ENCODE assay signal across 1 cellular context in the genomic region with DNA sequence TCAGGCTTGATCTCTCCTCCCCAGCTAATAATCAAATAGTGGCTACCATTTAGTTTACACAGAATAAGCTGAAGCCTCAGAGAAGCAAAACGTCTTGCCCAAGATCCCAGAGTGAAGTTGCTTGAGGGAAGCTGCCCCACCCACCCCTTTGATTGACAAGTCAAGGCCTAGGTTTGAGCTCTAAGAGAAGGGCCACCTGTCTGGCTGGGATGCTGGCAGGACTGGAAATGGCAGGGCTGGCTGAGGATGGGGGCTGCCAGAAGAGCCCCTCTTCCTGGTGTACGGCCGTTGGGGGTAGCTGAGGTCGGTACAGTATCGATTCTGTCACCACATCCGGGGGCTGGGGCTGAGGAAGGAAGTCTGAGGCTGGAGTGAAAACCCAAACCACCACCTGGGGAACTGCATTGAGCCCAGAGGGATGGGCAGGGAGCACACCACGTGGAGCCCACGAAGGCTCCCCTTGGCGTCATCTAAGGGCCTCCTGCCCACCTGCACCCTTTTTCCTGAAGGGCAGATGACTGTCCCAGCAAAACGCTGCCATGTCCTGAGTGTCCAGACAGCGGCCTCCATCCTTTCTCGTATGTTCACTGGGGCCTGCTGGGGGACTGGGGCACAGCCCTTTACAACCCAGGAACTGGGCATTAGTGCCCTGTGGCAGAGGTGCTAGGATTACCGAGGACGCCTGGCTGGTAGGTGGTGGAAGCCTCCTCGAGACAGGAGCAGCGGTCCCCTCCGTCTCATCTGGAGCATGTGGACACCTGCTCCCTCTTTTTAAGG.
TF ChIP-seq lines count a peak whose summit lies in the region.

No MANE protein-coding gene starts in this region.

TF ChIP-seq in GM12878, 131 proteins besides CTCF, POLR2A, EP300 and RAD21 (continued from another document):
- TF ChIP-seq, protein P1, sequence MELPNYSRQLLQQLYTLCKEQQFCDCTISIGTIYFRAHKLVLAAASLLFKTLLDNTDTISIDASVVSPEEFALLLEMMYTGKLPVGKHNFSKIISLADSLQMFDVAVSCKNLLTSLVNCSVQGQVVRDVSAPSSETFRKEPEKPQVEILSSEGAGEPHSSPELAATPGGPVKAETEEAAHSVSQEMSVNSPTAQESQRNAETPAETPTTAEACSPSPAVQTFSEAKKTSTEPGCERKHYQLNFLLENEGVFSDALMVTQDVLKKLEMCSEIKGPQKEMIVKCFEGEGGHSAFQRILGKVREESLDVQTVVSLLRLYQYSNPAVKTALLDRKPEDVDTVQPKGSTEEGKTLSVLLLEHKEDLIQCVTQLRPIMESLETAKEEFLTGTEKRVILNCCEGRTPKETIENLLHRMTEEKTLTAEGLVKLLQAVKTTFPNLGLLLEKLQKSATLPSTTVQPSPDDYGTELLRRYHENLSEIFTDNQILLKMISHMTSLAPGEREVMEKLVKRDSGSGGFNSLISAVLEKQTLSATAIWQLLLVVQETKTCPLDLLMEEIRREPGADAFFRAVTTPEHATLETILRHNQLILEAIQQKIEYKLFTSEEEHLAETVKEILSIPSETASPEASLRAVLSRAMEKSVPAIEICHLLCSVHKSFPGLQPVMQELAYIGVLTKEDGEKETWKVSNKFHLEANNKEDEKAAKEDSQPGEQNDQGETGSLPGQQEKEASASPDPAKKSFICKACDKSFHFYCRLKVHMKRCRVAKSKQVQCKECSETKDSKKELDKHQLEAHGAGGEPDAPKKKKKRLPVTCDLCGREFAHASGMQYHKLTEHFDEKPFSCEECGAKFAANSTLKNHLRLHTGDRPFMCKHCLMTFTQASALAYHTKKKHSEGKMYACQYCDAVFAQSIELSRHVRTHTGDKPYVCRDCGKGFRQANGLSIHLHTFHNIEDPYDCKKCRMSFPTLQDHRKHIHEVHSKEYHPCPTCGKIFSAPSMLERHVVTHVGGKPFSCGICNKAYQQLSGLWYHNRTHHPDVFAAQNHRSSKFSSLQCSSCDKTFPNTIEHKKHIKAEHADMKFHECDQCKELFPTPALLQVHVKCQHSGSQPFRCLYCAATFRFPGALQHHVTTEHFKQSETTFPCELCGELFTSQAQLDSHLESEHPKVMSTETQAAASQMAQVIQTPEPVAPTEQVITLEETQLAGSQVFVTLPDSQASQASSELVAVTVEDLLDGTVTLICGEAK (IDR thresholded peaks at IDR 0.05; ENCODE audit: borderline replicate concordance), result peak; percentile 71; the same call in 1 of the 2 replicates
- TF ChIP-seq HDAC6 (IDR thresholded peaks at IDR 0.05; ENCODE audit: unreplicated experiment) (no peak), NR2C2 (IDR thresholded peaks at IDR 0.05; ENCODE audit: borderline replicate concordance, control insufficient read depth, insufficient read length, low read depth) (no peak), IKZF2 (IDR thresholded peaks at IDR 0.05) (peak; percentile 64 to 76), IRF4 (IDR thresholded peaks at IDR 0.05; ENCODE audit: low read depth, low read length) (0 out of 2 replicates have a peak, but pooled peaks have one; percentile 8), MTA3 (IDR thresholded peaks at IDR 0.05; ENCODE audit: borderline replicate concordance, low read length) (peak; percentile 88; the same call in 1 of the 2 replicates), SMAD5 (IDR thresholded peaks at IDR 0.05; ENCODE audit: low read depth) (peak; percentile 62), MEF2B (IDR thresholded peaks at IDR 0.05; ENCODE audit: partially characterized antibody, poor library complexity, severe bottlenecking) (no peak), CBX5 (IDR thresholded peaks at IDR 0.05; ENCODE audit: low read depth) (no peak), YY1 (IDR thresholded peaks at IDR 0.05; ENCODE audit: low read depth, low read length) (peak; percentile 31; the same call in 1 of the 2 replicates), TBL1XR1 (IDR thresholded peaks at IDR 0.05; ENCODE audit: low read depth, low read length) (peak; percentile 47; the same call in 1 of the 2 replicates)
- TF ChIP-seq, protein P2, sequence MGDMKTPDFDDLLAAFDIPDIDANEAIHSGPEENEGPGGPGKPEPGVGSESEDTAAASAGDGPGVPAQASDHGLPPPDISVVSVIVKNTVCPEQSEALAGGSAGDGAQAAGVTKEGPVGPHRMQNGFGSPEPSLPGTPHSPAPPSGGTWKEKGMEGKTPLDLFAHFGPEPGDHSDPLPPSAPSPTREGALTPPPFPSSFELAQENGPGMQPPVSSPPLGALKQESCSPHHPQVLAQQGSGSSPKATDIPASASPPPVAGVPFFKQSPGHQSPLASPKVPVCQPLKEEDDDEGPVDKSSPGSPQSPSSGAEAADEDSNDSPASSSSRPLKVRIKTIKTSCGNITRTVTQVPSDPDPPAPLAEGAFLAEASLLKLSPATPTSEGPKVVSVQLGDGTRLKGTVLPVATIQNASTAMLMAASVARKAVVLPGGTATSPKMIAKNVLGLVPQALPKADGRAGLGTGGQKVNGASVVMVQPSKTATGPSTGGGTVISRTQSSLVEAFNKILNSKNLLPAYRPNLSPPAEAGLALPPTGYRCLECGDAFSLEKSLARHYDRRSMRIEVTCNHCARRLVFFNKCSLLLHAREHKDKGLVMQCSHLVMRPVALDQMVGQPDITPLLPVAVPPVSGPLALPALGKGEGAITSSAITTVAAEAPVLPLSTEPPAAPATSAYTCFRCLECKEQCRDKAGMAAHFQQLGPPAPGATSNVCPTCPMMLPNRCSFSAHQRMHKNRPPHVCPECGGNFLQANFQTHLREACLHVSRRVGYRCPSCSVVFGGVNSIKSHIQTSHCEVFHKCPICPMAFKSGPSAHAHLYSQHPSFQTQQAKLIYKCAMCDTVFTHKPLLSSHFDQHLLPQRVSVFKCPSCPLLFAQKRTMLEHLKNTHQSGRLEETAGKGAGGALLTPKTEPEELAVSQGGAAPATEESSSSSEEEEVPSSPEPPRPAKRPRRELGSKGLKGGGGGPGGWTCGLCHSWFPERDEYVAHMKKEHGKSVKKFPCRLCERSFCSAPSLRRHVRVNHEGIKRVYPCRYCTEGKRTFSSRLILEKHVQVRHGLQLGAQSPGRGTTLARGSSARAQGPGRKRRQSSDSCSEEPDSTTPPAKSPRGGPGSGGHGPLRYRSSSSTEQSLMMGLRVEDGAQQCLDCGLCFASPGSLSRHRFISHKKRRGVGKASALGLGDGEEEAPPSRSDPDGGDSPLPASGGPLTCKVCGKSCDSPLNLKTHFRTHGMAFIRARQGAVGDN (IDR thresholded peaks at IDR 0.05), result peak; percentile 83
- TF ChIP-seq, protein P3, sequence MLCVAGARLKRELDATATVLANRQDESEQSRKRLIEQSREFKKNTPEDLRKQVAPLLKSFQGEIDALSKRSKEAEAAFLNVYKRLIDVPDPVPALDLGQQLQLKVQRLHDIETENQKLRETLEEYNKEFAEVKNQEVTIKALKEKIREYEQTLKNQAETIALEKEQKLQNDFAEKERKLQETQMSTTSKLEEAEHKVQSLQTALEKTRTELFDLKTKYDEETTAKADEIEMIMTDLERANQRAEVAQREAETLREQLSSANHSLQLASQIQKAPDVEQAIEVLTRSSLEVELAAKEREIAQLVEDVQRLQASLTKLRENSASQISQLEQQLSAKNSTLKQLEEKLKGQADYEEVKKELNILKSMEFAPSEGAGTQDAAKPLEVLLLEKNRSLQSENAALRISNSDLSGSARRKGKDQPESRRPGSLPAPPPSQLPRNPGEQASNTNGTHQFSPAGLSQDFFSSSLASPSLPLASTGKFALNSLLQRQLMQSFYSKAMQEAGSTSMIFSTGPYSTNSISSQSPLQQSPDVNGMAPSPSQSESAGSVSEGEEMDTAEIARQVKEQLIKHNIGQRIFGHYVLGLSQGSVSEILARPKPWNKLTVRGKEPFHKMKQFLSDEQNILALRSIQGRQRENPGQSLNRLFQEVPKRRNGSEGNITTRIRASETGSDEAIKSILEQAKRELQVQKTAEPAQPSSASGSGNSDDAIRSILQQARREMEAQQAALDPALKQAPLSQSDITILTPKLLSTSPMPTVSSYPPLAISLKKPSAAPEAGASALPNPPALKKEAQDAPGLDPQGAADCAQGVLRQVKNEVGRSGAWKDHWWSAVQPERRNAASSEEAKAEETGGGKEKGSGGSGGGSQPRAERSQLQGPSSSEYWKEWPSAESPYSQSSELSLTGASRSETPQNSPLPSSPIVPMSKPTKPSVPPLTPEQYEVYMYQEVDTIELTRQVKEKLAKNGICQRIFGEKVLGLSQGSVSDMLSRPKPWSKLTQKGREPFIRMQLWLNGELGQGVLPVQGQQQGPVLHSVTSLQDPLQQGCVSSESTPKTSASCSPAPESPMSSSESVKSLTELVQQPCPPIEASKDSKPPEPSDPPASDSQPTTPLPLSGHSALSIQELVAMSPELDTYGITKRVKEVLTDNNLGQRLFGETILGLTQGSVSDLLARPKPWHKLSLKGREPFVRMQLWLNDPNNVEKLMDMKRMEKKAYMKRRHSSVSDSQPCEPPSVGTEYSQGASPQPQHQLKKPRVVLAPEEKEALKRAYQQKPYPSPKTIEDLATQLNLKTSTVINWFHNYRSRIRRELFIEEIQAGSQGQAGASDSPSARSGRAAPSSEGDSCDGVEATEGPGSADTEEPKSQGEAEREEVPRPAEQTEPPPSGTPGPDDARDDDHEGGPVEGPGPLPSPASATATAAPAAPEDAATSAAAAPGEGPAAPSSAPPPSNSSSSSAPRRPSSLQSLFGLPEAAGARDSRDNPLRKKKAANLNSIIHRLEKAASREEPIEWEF (IDR thresholded peaks at IDR 0.05; ENCODE audit: insufficient replicate concordance, low read depth, low read length), result peak; percentile 64
